Comparison of ENCODE assay signal across 19 cellular contexts in the genomic region with DNA sequence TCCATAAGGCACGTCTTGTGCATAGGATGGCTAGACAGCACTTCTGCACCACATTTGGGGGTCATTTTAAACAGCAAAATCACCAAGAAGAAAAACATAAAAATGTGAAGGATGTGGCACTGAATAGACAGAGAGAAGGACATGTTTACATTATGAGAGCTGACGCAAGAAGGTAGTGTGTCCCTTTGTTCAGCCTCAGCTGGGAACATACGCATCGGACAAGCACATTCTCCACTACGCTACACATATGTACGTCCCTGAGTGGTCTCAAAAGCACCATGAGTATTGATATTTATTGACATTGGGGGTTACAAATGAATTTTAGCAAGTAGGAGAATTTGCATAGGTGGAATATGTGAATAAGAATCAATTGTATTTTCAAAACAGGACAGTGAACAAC.
DNase-seq lines count a peak whose midpoint lies in the region; ATAC-seq and TF ChIP-seq lines count a peak whose summit lies in the region.
"Had no signal": no experiment of that assay in that cellular context is flagged by ENCODE, and none has a peak within 500 bp of the region (broad histone marks: within the 10 kb centered on the region; RNA-seq: fewer than 3 reads in every experiment).

No MANE protein-coding gene starts in this region.

- DNase-seq in NCI-H1417 (lab: John Stamatoyannopoulos, UW) (peak in 2 of 3 experiments; percentile 16 to 78), NCI-H1417 treated with DMSO at 0.1 percent for 48 hours (lab: John Stamatoyannopoulos, UW) (no peak), NCI-H2029 treated with DMSO at 0.1 percent for 48 hours (lab: John Stamatoyannopoulos, UW) (peak; percentile 31), NCI-H748 treated with DMSO at 0.1 percent for 48 hours (lab: John Stamatoyannopoulos, UW) (peak; percentile 14), retina (peak; percentile 2)
- DNase-seq in stimulated activated naive CD4-positive, alpha-beta T cell (lab: John Stamatoyannopoulos, UW), result no peak
- DNase-seq: 8988T; BE2C; Caco-2; CD4-positive, CD25-positive, alpha-beta regulatory T cell; DMS79; NCI-H1436; NCI-H2081 treated with DMSO at 0.1 percent for 48 hours; NCI-H2227 treated with DMSO at 0.1 percent for 48 hours; NCI-H82; PC-3; RPMI8226 had no signal

- no peak for ATAC-seq in GM21381 (IDR thresholded peaks at IDR 0.05; ENCODE audit: unreplicated experiment)
- no peak for ATAC-seq in GM18505 (IDR thresholded peaks at IDR 0.05; ENCODE audit: unreplicated experiment)
- ATAC-seq: PC-3 had no signal

- TF ChIP-seq POLR2A in GM18505 (IDR thresholded peaks at IDR 0.05; ENCODE audit: borderline replicate concordance, extremely low read depth, insufficient read depth, insufficient read length), result no peak

Comparison
In these comparisons a context has a peak if more than half of its experiments do, and no peak if none do; other contexts are left out.
1. DNase-seq: peak in NCI-H1417 (2 of 3), NCI-H2029 treated with DMSO at 0.1 percent for 48 hours (single experiment), NCI-H748 treated with DMSO at 0.1 percent for 48 hours (single experiment) and retina (single experiment); none in NCI-H1417 treated with DMSO at 0.1 percent for 48 hours (single experiment) and stimulated activated naive CD4-positive, alpha-beta T cell (0 of 6).